Comparison of ENCODE assay signal across 11 cellular contexts in the genomic region with DNA sequence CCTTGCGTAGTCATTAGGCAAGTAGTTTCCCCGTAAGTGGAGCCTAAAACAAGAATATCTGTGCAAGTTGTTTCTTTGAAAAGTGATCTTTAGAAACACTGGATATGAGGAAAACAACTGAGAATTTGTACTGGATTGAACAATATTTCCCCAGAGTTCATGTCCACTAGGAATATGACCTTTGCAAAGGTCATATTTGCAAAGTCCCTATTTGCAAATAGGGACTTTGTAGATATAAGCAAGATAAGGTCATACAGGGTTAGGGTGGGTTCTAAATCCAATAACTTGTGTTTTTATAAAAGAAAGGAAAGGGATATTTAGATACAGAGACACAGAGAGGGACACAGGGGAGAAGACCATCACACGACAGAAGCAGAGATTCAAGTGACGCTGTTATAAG.
"Had no signal": no experiment of that assay in that cellular context is flagged by ENCODE, and none has a peak within 500 bp of the region (broad histone marks: within the 10 kb centered on the region; RNA-seq: fewer than 3 reads in every experiment).

No MANE protein-coding gene starts in this region.

- ATAC-seq: GM23338, HCT116 had no signal

- DNase-seq: GM23248, GOT3, H7, H9, HCEC 1CT, HFFc6 had no signal

- H3K4me2 ChIP-seq: GM23338 had no signal

- H2AFZ ChIP-seq: GM23248, GM23338 had no signal

- H3K36me3 ChIP-seq: HAP-1 had no signal

- FAIRE-seq: H1, H54 had no signal

- H3K4me3 ChIP-seq: GM23248, GM23338, HAP-1 had no signal

- H3K27ac ChIP-seq: GM23248 had no signal

- H3K9ac ChIP-seq: GM23248 had no signal
